ENCODE assay signal across 10 cellular contexts in the genomic region with DNA sequence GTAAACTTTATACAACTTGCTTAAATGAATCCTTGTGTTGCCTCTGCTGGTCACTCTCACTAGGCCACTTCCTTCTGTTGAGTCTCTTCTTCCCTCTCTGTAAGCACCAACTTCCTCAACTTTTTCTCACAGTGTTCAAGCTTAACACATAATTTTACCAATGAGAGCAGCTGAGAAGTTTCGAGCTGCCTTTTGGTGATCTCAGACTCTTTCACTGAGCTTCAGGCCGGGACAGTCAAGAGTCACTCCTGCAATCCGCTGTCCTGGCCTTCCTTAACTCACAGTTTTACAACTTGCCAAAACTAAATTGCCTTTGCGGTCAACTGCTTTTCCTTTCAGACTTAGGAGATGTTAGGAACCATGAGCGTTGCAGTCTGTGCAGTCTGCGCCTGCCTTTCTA. TPM values are rescaled to one million over a fixed set of nuclear protein-coding genes. Genes with fewer than 3 reads are reported as not detected.
DNase-seq lines count a peak whose midpoint lies in the region; TF ChIP-seq lines count a peak whose summit lies in the region.
"Had no signal": no experiment of that assay in that cellular context is flagged by ENCODE, and none has a peak within 500 bp of the region (broad histone marks: within the 10 kb centered on the region; RNA-seq: fewer than 3 reads in every experiment).

No MANE protein-coding gene starts in this region.

- H3K4me3 Mint-ChIP-seq in CD14-positive monocyte: no peak overlapping the region

- H3K36me3 Mint-ChIP-seq in CD14-positive monocyte: peaks cover 71 to 75% of the 10 kb centered on the region in 2 donors

- H3K4me1 ChIP-seq in right atrium auricular region (peaks cover 0 to 15% of the 10 kb centered on the region in 2 donors), rectal smooth muscle tissue (ENCODE audit: control insufficient read depth, insufficient read depth, low read length) (peaks cover 23% of the 10 kb centered on the region)

- in situ Hi-C loops in astrocyte of the spinal cord (cut with HindIII; ENCODE audit: low sequenced_read_pairs): no loop called here

- CTCF ChIA-PET in HEK293T (lab: Yijun Ruan, JAX): no interaction called here

- H3K4me3 ChIP-seq in astrocyte of the spinal cord (ENCODE audit: low read depth, low read length): no peak overlapping the region
- no peak overlapping the region for H3K4me3 ChIP-seq in right atrium auricular region
- no peak overlapping the region for H3K4me3 ChIP-seq in rectal smooth muscle tissue (ENCODE audit: low read length)

- H3K27me3 ChIP-seq in right atrium auricular region: no peaks in the 10 kb centered on the region
- H3K27me3 ChIP-seq in rectal smooth muscle tissue (ENCODE audit: control insufficient read depth, insufficient read depth, low read length): no peaks in the 10 kb centered on the region

- intact Hi-C loops in CD14-positive monocyte (cut with micrococcal nuclease): no loop called here

- TF ChIP-seq CTCF in CD14-positive monocyte (IDR thresholded peaks at IDR 0.05) (no peak), astrocyte of the spinal cord (IDR thresholded peaks at IDR 0.05; ENCODE audit: low read depth, low read length) (no peak), right atrium auricular region (IDR thresholded peaks at IDR 0.05) (no peak)

- H3K4me1 Mint-ChIP-seq in CD14-positive monocyte: peaks cover 27% of the 10 kb centered on the region

- H3K27ac ChIP-seq in right atrium auricular region (peak overlapping the region; percentile 47 to 88), rectal smooth muscle tissue (ENCODE audit: low read depth, low read length) (peak overlapping the region; percentile 87)
- H3K27ac ChIP-seq: epithelial cell of prostate had no signal

- H3K9ac ChIP-seq in rectal smooth muscle tissue (ENCODE audit: low read length): no peak overlapping the region

- POLR2A ChIA-PET in HEK293T (lab: Yijun Ruan, JAX): no interaction called here

- H3K9me3 Mint-ChIP-seq in CD14-positive monocyte: no peaks in the 10 kb centered on the region

- H3K9me3 ChIP-seq in right atrium auricular region: no peaks in the 10 kb centered on the region

- peak overlapping the region in 6 of 7 donors; percentile 1 to 79 (median 60) for H3K27ac Mint-ChIP-seq in CD14-positive monocyte

- no peaks in the 10 kb centered on the region for H3K27me3 Mint-ChIP-seq in CD14-positive monocyte (ENCODE audit: low read depth in 3 of 3)

- no peak for DNase-seq in CD14-positive monocyte (ENCODE audit: low spot score)
- peak; percentile 32 for DNase-seq in astrocyte of the spinal cord (ENCODE audit: low read depth, low spot score)
- DNase-seq in right atrium auricular region (ENCODE audit: low spot score): no peak
- DNase-seq in cortex of kidney (lab: John Stamatoyannopoulos, UW): no peak
- no peak for DNase-seq in UCSD-AML1 (lab: John Stamatoyannopoulos, UW; ENCODE audit: unreplicated experiment)
- no peak for DNase-seq in HEK293T (ENCODE audit: extremely low spot score)
- no peak for DNase-seq in SW480 (ENCODE audit: low spot score)
- DNase-seq: DND-41 had no signal

- H3K36me3 ChIP-seq in right atrium auricular region (peaks cover 10% of the 10 kb centered on the region), rectal smooth muscle tissue (ENCODE audit: control insufficient read depth, insufficient read depth, low read length) (peaks cover 6% of the 10 kb centered on the region)

TF ChIP-seq in HEK293T, 16 proteins besides CTCF, POLR2A, EP300 and RAD21:
- no peak for TF ChIP-seq L3MBTL2 (conservative IDR thresholded peaks at IDR 0.05)
- TF ChIP-seq, protein P1, sequence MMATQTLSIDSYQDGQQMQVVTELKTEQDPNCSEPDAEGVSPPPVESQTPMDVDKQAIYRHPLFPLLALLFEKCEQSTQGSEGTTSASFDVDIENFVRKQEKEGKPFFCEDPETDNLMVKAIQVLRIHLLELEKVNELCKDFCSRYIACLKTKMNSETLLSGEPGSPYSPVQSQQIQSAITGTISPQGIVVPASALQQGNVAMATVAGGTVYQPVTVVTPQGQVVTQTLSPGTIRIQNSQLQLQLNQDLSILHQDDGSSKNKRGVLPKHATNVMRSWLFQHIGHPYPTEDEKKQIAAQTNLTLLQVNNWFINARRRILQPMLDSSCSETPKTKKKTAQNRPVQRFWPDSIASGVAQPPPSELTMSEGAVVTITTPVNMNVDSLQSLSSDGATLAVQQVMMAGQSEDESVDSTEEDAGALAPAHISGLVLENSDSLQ (IDR thresholded peaks at IDR 0.05): no peak
- TF ChIP-seq ZNF384 (IDR thresholded peaks at IDR 0.05): no peak
- no peak for TF ChIP-seq ARNT (IDR thresholded peaks at IDR 0.05)
- TF ChIP-seq ELF4 (IDR thresholded peaks at IDR 0.05): no peak
- no peak for TF ChIP-seq CTBP1 (IDR thresholded peaks at IDR 0.05; ENCODE audit: borderline replicate concordance)
- TF ChIP-seq FOXA1 (IDR thresholded peaks at IDR 0.05): no peak
- TF ChIP-seq HDGF (IDR thresholded peaks at IDR 0.05; ENCODE audit: borderline replicate concordance): no peak
- TF ChIP-seq TARDBP (IDR thresholded peaks at IDR 0.05): no peak
- TF ChIP-seq FOXK2 (IDR thresholded peaks at IDR 0.05): no peak
- no peak for TF ChIP-seq LEF1 (IDR thresholded peaks at IDR 0.05; ENCODE audit: borderline replicate concordance)

RNA-seq across cellular contexts. Expression of a gene that starts 47.4 kb away (rescaled TPM):
- 10 to 100 TPM; 26.8 to 31.4 TPM for polyA plus RNA-seq in CD14-positive monocyte
- 10 to 100 TPM; 15.1 to 19.1 TPM for total RNA-seq in right atrium auricular region
